ENCODE assay signal across 15 cellular contexts in the genomic region with DNA sequence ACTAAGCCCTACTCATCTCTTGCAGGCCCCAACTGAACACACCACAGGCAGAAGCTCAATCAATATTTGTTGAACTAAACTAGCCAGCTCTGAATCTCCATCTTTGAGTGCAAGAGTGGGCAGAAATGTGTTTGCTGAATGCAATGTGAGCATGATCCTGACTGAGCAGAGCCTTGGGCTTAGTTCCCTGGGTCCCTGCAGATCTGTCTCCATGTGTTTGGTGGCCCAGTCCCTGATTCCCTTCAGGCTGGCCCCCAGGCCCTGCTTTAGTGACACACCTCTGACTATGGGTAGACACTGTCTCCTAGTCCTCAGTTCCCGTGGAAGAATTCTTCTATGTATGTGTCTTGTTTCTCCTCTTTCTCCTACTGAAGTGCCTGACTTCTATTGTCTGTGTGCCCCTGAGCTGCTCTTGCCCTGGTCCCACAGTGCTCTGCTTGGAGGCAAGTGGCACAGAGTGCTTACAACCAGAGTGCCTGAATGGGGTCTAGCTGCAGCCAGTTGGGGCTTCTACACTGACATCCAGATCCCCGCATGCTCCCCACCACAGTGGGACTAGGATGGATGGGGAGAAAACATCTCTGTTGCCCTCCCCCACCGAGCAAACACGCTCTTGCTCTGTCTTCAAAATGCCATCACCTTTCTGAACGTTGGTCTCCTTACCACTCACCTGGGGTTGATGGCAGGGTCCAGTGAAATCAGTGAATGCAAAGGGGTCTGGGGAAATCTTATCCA.
"Had no signal": no experiment of that assay in that cellular context is flagged by ENCODE, and none has a peak within 500 bp of the region (broad histone marks: within the 10 kb centered on the region; RNA-seq: fewer than 3 reads in every experiment).

No MANE protein-coding gene starts in this region.

- H3K27ac ChIP-seq: left lung, SJSA1, upper lobe of left lung had no signal

- H3K4me1 Mint-ChIP-seq: activated CD4-positive, alpha-beta T cell treated with anti-CD3 and anti-CD28 coated beads, Interleukin-2, amount 10 ng/mL, durations not matched to agents 24 days and 14 days had no signal

- H3K4me3 ChIP-seq: left lung, SJSA1, upper lobe of left lung had no signal

- H3K36me3 ChIP-seq: left lung, upper lobe of left lung had no signal

- H3K4me1 ChIP-seq: left lung, SJSA1, upper lobe of left lung had no signal

- H3K9me3 ChIP-seq: left lung, SJSA1, upper lobe of left lung had no signal

- H3K4me3 Mint-ChIP-seq: activated CD4-positive, alpha-beta T cell treated with anti-CD3 and anti-CD28 coated beads, Interleukin-2, amount 10 ng/mL, durations not matched to agents 24 days and 14 days; activated CD8-positive, alpha-beta T cell treated with anti-CD3 and anti-CD28 coated beads, Interleukin-2, amount 10 ng/mL, durations not matched to agents 7 days and 5 days; activated naive CD8-positive, alpha-beta T cell treated with anti-CD3 and anti-CD28 coated beads, Interleukin-2, amount 50 U/mL, for 24 hours; natural killer cell treated with Interleukin-12 subunit alpha and Interleukin-12 subunit beta and Interleukin-15 and Interleukin-18, amount 100 ng/mL, for 72 hours; T-helper 2 cell treated with Interferon-gamma antibody and Interleukin-4, amounts not matched to agents 5 μg/mL and 100 μg/mL, for 36 hours had no signal

- H3K27ac Mint-ChIP-seq: activated CD4-positive, alpha-beta T cell treated with anti-CD3 and anti-CD28 coated beads, Interleukin-2, amount 10 ng/mL, durations not matched to agents 24 days and 14 days; activated CD8-positive, alpha-beta T cell treated with anti-CD3 and anti-CD28 coated beads, Interleukin-2, amount 10 ng/mL, durations not matched to agents 7 days and 5 days; activated naive CD8-positive, alpha-beta T cell treated with anti-CD3 and anti-CD28 coated beads, Interleukin-2, amount 50 U/mL, for 24 hours; natural killer cell treated with Interleukin-12 subunit alpha and Interleukin-12 subunit beta and Interleukin-15 and Interleukin-18, amount 100 ng/mL, for 72 hours; T-helper 2 cell treated with Interferon-gamma antibody and Interleukin-4, amounts not matched to agents 5 μg/mL and 100 μg/mL, for 36 hours had no signal

- ATAC-seq: activated CD8-positive, alpha-beta T cell treated with anti-CD3 and anti-CD28 coated beads, Interleukin-2, amount 10 ng/mL, durations not matched to agents 7 days and 5 days; activated naive CD8-positive, alpha-beta T cell treated with anti-CD3 and anti-CD28 coated beads, Interleukin-2, amount 50 U/mL, for 24 hours; esophagus mucosa; left lung; natural killer cell treated with Interleukin-12 subunit alpha and Interleukin-12 subunit beta and Interleukin-15 and Interleukin-18, amount 100 ng/mL, for 72 hours had no signal

- DNase-seq: activated CD4-positive, alpha-beta T cell treated with anti-CD3 and anti-CD28 coated beads, Interleukin-2, amount 10 ng/mL, durations not matched to agents 24 days and 14 days; activated CD4-positive, CD25-positive, alpha-beta regulatory T cell; activated CD8-positive, alpha-beta T cell treated with anti-CD3 and anti-CD28 coated beads, Interleukin-2, amount 10 ng/mL, durations not matched to agents 7 days and 5 days; activated naive CD8-positive, alpha-beta T cell treated with anti-CD3 and anti-CD28 coated beads, Interleukin-2, amount 50 U/mL, for 24 hours; aorta; hippocampal formation; kidney; left lung; stimulated activated CD4-positive, alpha-beta T cell treated with anti-CD3 and anti-CD28 coated beads, Interleukin-2, amount 100 ng/mL, for 48 hours; stimulated activated naive CD4-positive, alpha-beta T cell; upper lobe of left lung had no signal

- H3K9me3 Mint-ChIP-seq: activated CD4-positive, alpha-beta T cell treated with anti-CD3 and anti-CD28 coated beads, Interleukin-2, amount 10 ng/mL, durations not matched to agents 24 days and 14 days; activated naive CD8-positive, alpha-beta T cell treated with anti-CD3 and anti-CD28 coated beads, Interleukin-2, amount 50 U/mL, for 24 hours; natural killer cell treated with Interleukin-12 subunit alpha and Interleukin-12 subunit beta and Interleukin-15 and Interleukin-18, amount 100 ng/mL, for 72 hours; T-helper 2 cell treated with Interferon-gamma antibody and Interleukin-4, amounts not matched to agents 5 μg/mL and 100 μg/mL, for 36 hours had no signal

- H3K27me3 Mint-ChIP-seq: activated CD4-positive, alpha-beta T cell treated with anti-CD3 and anti-CD28 coated beads, Interleukin-2, amount 10 ng/mL, durations not matched to agents 24 days and 14 days had no signal

- H3K36me3 Mint-ChIP-seq: natural killer cell treated with Interleukin-12 subunit alpha and Interleukin-12 subunit beta and Interleukin-15 and Interleukin-18, amount 100 ng/mL, for 72 hours had no signal

- H3K27me3 ChIP-seq: SJSA1, upper lobe of left lung had no signal
